13 cellular contexts compared by ENCODE assay signal in the genomic region with DNA sequence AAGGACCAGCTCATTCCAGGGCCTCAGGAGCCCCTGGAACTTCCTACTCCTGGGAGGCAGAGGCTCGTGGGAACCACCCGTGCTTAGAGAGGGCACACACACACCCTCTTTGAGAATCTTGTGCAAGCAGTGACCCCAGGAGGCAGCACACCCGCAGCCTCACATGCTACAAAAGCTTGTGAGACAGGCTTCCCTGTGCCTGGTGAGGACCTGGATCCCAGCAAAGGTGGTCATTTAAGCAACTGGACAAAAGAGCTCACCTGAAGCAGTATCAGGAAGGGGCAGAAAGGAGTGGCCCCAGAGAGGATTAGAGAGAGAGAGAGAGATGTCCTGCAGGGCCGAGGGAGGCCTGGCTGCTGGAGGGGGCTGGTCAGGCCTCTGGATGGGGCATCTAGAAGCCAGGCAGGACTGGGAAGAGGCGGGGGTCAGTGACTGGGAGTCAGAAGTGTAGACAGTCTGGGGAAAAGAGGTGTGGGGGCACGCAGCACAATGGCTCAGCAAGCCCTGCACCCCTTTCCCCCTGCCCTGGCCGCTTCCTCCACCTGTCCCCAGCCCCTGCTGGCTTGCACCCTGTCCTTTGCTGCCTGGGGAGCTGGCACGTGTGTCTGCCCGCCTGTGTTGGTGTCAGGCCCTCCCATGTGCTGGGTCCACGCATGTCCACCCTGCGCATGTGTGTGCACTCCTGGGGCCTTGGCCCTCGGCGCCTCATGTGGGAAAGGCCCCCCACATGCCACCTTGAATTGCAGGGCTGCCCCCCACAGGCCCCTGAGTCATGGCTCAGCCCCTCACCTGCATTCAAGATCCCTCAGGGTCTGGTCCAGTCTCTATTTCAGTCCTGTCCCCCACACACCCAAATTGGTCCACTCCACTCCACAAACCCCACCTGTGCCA. TPM values are rescaled to one million over a fixed set of nuclear protein-coding genes. Genes with fewer than 3 reads are reported as not detected.
DNase-seq lines count a peak whose midpoint lies in the region; ATAC-seq and TF ChIP-seq lines count a peak whose summit lies in the region.
"Had no signal": no experiment of that assay in that cellular context is flagged by ENCODE, and none has a peak within 500 bp of the region (broad histone marks: within the 10 kb centered on the region; RNA-seq: fewer than 3 reads in every experiment).

No MANE protein-coding gene starts in this region.

- H3K9me3 Mint-ChIP-seq in activated naive CD4-positive, alpha-beta T cell treated with anti-CD3 and anti-CD28 coated beads, Interleukin-2, amount 50 U/mL, for 24 hours, result no peaks in the 10 kb centered on the region
- H3K9me3 Mint-ChIP-seq in activated naive CD8-positive, alpha-beta T cell treated with anti-CD3 and anti-CD28 coated beads, Interleukin-2, amount 50 U/mL, for 24 hours, result peaks cover 4% of the 10 kb centered on the region

- H3K9me3 ChIP-seq in lower lobe of right lung (no peaks in the 10 kb centered on the region), testis (no peaks in the 10 kb centered on the region)
- H3K9me3 ChIP-seq: BE2C had no signal

- H3K27me3 ChIP-seq in lower lobe of right lung (ENCODE audit: low read depth) (no peaks in the 10 kb centered on the region), testis (no peaks in the 10 kb centered on the region)
- H3K27me3 ChIP-seq: BE2C had no signal

- no peak overlapping the region for H3K4me3 ChIP-seq in lower lobe of right lung
- no peak overlapping the region for H3K4me3 ChIP-seq in testis

- peaks cover 8% of the 10 kb centered on the region for H3K36me3 Mint-ChIP-seq in activated naive CD4-positive, alpha-beta T cell treated with anti-CD3 and anti-CD28 coated beads, Interleukin-2, amount 50 U/mL, for 24 hours
- H3K36me3 Mint-ChIP-seq in activated naive CD8-positive, alpha-beta T cell treated with anti-CD3 and anti-CD28 coated beads, Interleukin-2, amount 50 U/mL, for 24 hours (ENCODE audit: low read depth), result peaks cover 29% of the 10 kb centered on the region

- TF ChIP-seq CTCF in lower lobe of right lung (IDR thresholded peaks at IDR 0.05) (no peak), testis (IDR thresholded peaks at IDR 0.05) (no peak)

- no peak overlapping the region for H3K4me3 Mint-ChIP-seq in activated naive CD4-positive, alpha-beta T cell treated with anti-CD3 and anti-CD28 coated beads, Interleukin-2, amount 50 U/mL, for 24 hours
- no peak overlapping the region for H3K4me3 Mint-ChIP-seq in activated naive CD8-positive, alpha-beta T cell treated with anti-CD3 and anti-CD28 coated beads, Interleukin-2, amount 50 U/mL, for 24 hours

- 79 to 91% methylated on average over 9 to 13 of the region's 13 CpGs for WGBS in testis, 2 donors

- intact Hi-C loops in lower lobe of right lung (cut with DNase I), result no loop called here
- intact Hi-C loops in testis (cut with DNase I; ENCODE audit: low total_unique reads), result no loop called here

- no peaks in the 10 kb centered on the region for H3K27me3 Mint-ChIP-seq in activated naive CD4-positive, alpha-beta T cell treated with anti-CD3 and anti-CD28 coated beads, Interleukin-2, amount 50 U/mL, for 24 hours
- peaks cover 1% of the 10 kb centered on the region for H3K27me3 Mint-ChIP-seq in activated naive CD8-positive, alpha-beta T cell treated with anti-CD3 and anti-CD28 coated beads, Interleukin-2, amount 50 U/mL, for 24 hours
- H3K27me3 Mint-ChIP-seq: progenitor cell of endocrine pancreas had no signal

- peak overlapping the region; percentile 91 for H3K27ac Mint-ChIP-seq in activated naive CD4-positive, alpha-beta T cell treated with anti-CD3 and anti-CD28 coated beads, Interleukin-2, amount 50 U/mL, for 24 hours
- H3K27ac Mint-ChIP-seq in activated naive CD8-positive, alpha-beta T cell treated with anti-CD3 and anti-CD28 coated beads, Interleukin-2, amount 50 U/mL, for 24 hours, result peak overlapping the region; percentile 62
- H3K27ac Mint-ChIP-seq: progenitor cell of endocrine pancreas had no signal

- TF ChIP-seq POLR2A in testis (IDR thresholded peaks at IDR 0.05), result no peak

- H3K4me1 ChIP-seq in lower lobe of right lung, result no peaks in the 10 kb centered on the region
- H3K4me1 ChIP-seq in testis, result peaks cover 3% of the 10 kb centered on the region
- H3K4me1 ChIP-seq: BE2C had no signal

- ATAC-seq in activated naive CD8-positive, alpha-beta T cell treated with anti-CD3 and anti-CD28 coated beads, Interleukin-2, amount 50 U/mL, for 24 hours, result no peak
- ATAC-seq in lower lobe of right lung, result no peak
- no peak for ATAC-seq in HG03354 (IDR thresholded peaks at IDR 0.05; ENCODE audit: poor library complexity, severe bottlenecking, unreplicated experiment)
- no peak for ATAC-seq in HG02840 (IDR thresholded peaks at IDR 0.05; ENCODE audit: low FRiP score, unreplicated experiment)

- H3K4me1 Mint-ChIP-seq in activated naive CD4-positive, alpha-beta T cell treated with anti-CD3 and anti-CD28 coated beads, Interleukin-2, amount 50 U/mL, for 24 hours, result no peaks in the 10 kb centered on the region
- peaks cover 6% of the 10 kb centered on the region for H3K4me1 Mint-ChIP-seq in activated naive CD8-positive, alpha-beta T cell treated with anti-CD3 and anti-CD28 coated beads, Interleukin-2, amount 50 U/mL, for 24 hours

- no peak for DNase-seq in activated naive CD4-positive, alpha-beta T cell treated with anti-CD3 and anti-CD28 coated beads, Interleukin-2, amount 50 U/mL, for 16 hours
- no peak for DNase-seq in activated naive CD8-positive, alpha-beta T cell treated with anti-CD3 and anti-CD28 coated beads, Interleukin-2, amount 50 U/mL, for 24 hours
- peak; percentile 42 for DNase-seq in lower lobe of right lung
- DNase-seq in testis, result peak; percentile 14
- DNase-seq in DMS 273 (lab: John Stamatoyannopoulos, UW; ENCODE audit: unreplicated experiment), result no peak
- DNase-seq: Karpas-422, NCI-H510A had no signal

- peaks cover 20% of the 10 kb centered on the region for H3K36me3 ChIP-seq in lower lobe of right lung
- no peaks in the 10 kb centered on the region for H3K36me3 ChIP-seq in testis (ENCODE audit: low read depth, missing control alignments)

- H3K27ac ChIP-seq in lower lobe of right lung (no peak overlapping the region), testis (no peak overlapping the region)
- H3K27ac ChIP-seq: epithelial cell of prostate had no signal

RNA-seq across cellular contexts. Expression of a gene that starts 36.9 kb away (rescaled TPM):
- total RNA-seq in lower lobe of right lung (292 TPM), testis (100 to 1,000 TPM; 223 to 226 TPM)
- 197 TPM for polyA plus RNA-seq in testis (ENCODE audit: insufficient read depth, low read depth, low replicate concordance)

RNA-seq across cellular contexts. Expression of a gene that starts 39.0 kb away (rescaled TPM):
- total RNA-seq in lower lobe of right lung (18.4 TPM), testis (1 to 10 TPM; 5.0 to 8.6 TPM)
- polyA plus RNA-seq in testis (ENCODE audit: insufficient read depth, low read depth, low replicate concordance), result 7.9 TPM
- total RNA-seq: progenitor cell of endocrine pancreas had no signal

Comparison
In these comparisons a context has a peak if more than half of its experiments do, and no peak if none do; other contexts are left out.
1. DNase-seq: peak in lower lobe of right lung (single experiment) and testis (single experiment); none in activated naive CD4-positive, alpha-beta T cell treated with anti-CD3 and anti-CD28 coated beads, Interleukin-2, amount 50 U/mL, for 16 hours (single experiment), activated naive CD8-positive, alpha-beta T cell treated with anti-CD3 and anti-CD28 coated beads, Interleukin-2, amount 50 U/mL, for 24 hours (single experiment) and DMS 273 (single experiment).